Comparison of ENCODE assay signal across 8 cellular contexts in the genomic region with DNA sequence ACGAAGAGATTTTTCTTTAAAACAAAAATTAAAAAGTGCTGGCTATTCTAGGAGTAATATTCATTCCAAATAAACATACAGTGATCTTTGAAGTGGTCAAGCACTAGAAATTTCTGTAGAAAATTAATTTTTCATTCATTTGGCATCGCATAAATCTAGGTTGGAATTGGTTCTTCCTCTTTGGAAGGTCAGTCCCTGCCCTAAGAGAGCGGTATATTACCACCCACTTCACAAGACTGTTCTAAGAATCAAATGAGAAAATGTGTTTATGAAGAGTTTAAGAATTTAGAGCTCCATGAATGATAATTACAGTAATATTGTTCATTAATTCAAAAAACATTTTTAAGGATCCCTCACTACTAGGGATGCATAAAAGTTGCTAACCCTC. TPM values are rescaled to one million over a fixed set of nuclear protein-coding genes. Genes with fewer than 3 reads are reported as not detected.
DNase-seq lines count a peak whose midpoint lies in the region; ATAC-seq and TF ChIP-seq lines count a peak whose summit lies in the region.

No MANE protein-coding gene starts in this region.

- no peak for TF ChIP-seq CTCF in AG04450 (IDR thresholded peaks at IDR 0.05; ENCODE audit: low read depth, low read length)

- H3K4me1 Mint-ChIP-seq in central memory CD8-positive, alpha-beta T cell: peaks cover 14% of the 10 kb centered on the region

- H3K27ac ChIP-seq in AG04450 (ENCODE audit: low read depth, low read length) (no peak overlapping the region), HUES48 (ENCODE audit: low read depth, low read length) (peak overlapping the region; percentile 81), muscle layer of colon (ENCODE audit: low read depth, low read length) (peak overlapping the region; percentile 57)

- H3K36me3 Mint-ChIP-seq in central memory CD8-positive, alpha-beta T cell (ENCODE audit: insufficient read depth): peaks cover 18% of the 10 kb centered on the region

- H3K4me1 ChIP-seq in HUES48 (ENCODE audit: control insufficient read depth, insufficient read depth, low read length) (peaks cover 10% of the 10 kb centered on the region), muscle layer of colon (ENCODE audit: insufficient read depth, low read length) (peaks cover 5% of the 10 kb centered on the region)

- H3K9ac ChIP-seq in HUES48 (ENCODE audit: low read depth, low read length): peak overlapping the region; percentile 61; the same call in 1 of the 2 replicates
- peak overlapping the region; percentile 88 for H3K9ac ChIP-seq in muscle layer of colon (ENCODE audit: low read length)

- H3K27me3 ChIP-seq in AG04450 (ENCODE audit: control insufficient read depth, insufficient read depth, low read length): no peaks in the 10 kb centered on the region
- no peaks in the 10 kb centered on the region for H3K27me3 ChIP-seq in HUES48 (ENCODE audit: control insufficient read depth, insufficient read depth, low read length)
- H3K27me3 ChIP-seq in muscle layer of colon (ENCODE audit: control insufficient read depth in 1 of 2, insufficient read depth in 2 of 2, low read length in 2 of 2): no peaks in the 10 kb centered on the region

- POLR2A ChIA-PET in AG04450 (lab: Yijun Ruan, JAX): interaction anchor here (0.7 to 1.5 kb wide), 5 partner anchors 11 to 320 kb away, joined by 3 to 18 read pairs (median 6); partner anchors contain the start of genes FBXO33, SEC23A and TRAPPC6B

- peak overlapping the region; percentile 93 for H3K27ac Mint-ChIP-seq in central memory CD8-positive, alpha-beta T cell (ENCODE audit: low read depth)

- H3K4me3 Mint-ChIP-seq in central memory CD8-positive, alpha-beta T cell: peak overlapping the region; percentile 94

- DNase-seq in AG04450 (ENCODE audit: low read depth, low spot score): no peak
- DNase-seq in central memory CD8-positive, alpha-beta T cell (ENCODE audit: low spot score in 2 of 2): no peak
- DNase-seq in posterior cingulate gyrus: no peak
- no peak for DNase-seq in CD1c-positive myeloid dendritic cell (ENCODE audit: extremely low spot score)
- DNase-seq in NCI-H1105 (lab: John Stamatoyannopoulos, UW): no peak

- no peaks in the 10 kb centered on the region for H3K27me3 Mint-ChIP-seq in central memory CD8-positive, alpha-beta T cell

- H3K4me3 ChIP-seq in AG04450 (ENCODE audit: low read depth, low read length): peak overlapping the region; percentile 74
- H3K4me3 ChIP-seq in HUES48 (ENCODE audit: low read depth, low read length): peak overlapping the region; percentile 92
- H3K4me3 ChIP-seq in muscle layer of colon (ENCODE audit: low read depth in 1 of 2, low read length in 2 of 2): peak overlapping the region in 1 of 2 donors; percentile 93

- no peaks in the 10 kb centered on the region for H3K9me3 Mint-ChIP-seq in central memory CD8-positive, alpha-beta T cell

- ATAC-seq in central memory CD8-positive, alpha-beta T cell (replicated peaks; ENCODE audit: extremely low read depth, poor library complexity, severe bottlenecking): no peak
- ATAC-seq in GM21723 (IDR thresholded peaks at IDR 0.05; ENCODE audit: unreplicated experiment): no peak

- CTCF ChIA-PET in AG04450 (lab: Charles Lee): interaction anchor here (0.7 to 1.5 kb wide), 4 partner anchors 9 to 339 kb away, joined by 3 to 6 read pairs (median 4); no protein-coding TSS in a partner anchor

- H3K36me3 ChIP-seq in HUES48 (ENCODE audit: control insufficient read depth, insufficient read depth, low read length) (peaks cover 16% of the 10 kb centered on the region), muscle layer of colon (ENCODE audit: insufficient read depth, low read length) (peaks cover 2% of the 10 kb centered on the region)

- H3K9me3 ChIP-seq in AG04450 (ENCODE audit: control insufficient read depth, insufficient read depth, low read length) (no peaks in the 10 kb centered on the region), HUES48 (ENCODE audit: control insufficient read depth, insufficient read depth, low read length) (no peaks in the 10 kb centered on the region), muscle layer of colon (ENCODE audit: low read length) (no peaks in the 10 kb centered on the region)

- intact Hi-C loops in posterior cingulate gyrus (cut with DNase I): loop anchor here (2.0 to 5.0 kb wide), 2 partner anchors 61 to 154 kb away; partner anchors contain the start of gene PNN

RNA-seq across cellular contexts. Expression of gene GEMIN2, which starts 0.4 kb away (rescaled TPM):
- 9.7 and 15.4 TPM in 2 replicates for polyA plus RNA-seq in AG04450 (2011; rRNA removed)
- 6.9 and 7.2 TPM in 2 replicates for polyA minus RNA-seq in AG04450 (2011; rRNA and poly(A)+ RNA removed)

RNA-seq across cellular contexts. Expression of gene SEC23A, which starts 10.6 kb away (rescaled TPM):
- polyA plus RNA-seq in AG04450 (2011; rRNA removed): 289 and 310 TPM in 2 replicates
- 361 and 545 TPM in 2 replicates for polyA minus RNA-seq in AG04450 (2011; rRNA and poly(A)+ RNA removed)

RNA-seq across cellular contexts. Expression of gene TRAPPC6B, which starts 56.5 kb away (rescaled TPM):
- 14.5 and 22.6 TPM in 2 replicates for polyA plus RNA-seq in AG04450 (2011; rRNA removed)
- polyA minus RNA-seq in AG04450 (2011; rRNA and poly(A)+ RNA removed): 14.5 and 20.1 TPM in 2 replicates
